ENCODE assay signal across 12 cellular contexts in the genomic region with DNA sequence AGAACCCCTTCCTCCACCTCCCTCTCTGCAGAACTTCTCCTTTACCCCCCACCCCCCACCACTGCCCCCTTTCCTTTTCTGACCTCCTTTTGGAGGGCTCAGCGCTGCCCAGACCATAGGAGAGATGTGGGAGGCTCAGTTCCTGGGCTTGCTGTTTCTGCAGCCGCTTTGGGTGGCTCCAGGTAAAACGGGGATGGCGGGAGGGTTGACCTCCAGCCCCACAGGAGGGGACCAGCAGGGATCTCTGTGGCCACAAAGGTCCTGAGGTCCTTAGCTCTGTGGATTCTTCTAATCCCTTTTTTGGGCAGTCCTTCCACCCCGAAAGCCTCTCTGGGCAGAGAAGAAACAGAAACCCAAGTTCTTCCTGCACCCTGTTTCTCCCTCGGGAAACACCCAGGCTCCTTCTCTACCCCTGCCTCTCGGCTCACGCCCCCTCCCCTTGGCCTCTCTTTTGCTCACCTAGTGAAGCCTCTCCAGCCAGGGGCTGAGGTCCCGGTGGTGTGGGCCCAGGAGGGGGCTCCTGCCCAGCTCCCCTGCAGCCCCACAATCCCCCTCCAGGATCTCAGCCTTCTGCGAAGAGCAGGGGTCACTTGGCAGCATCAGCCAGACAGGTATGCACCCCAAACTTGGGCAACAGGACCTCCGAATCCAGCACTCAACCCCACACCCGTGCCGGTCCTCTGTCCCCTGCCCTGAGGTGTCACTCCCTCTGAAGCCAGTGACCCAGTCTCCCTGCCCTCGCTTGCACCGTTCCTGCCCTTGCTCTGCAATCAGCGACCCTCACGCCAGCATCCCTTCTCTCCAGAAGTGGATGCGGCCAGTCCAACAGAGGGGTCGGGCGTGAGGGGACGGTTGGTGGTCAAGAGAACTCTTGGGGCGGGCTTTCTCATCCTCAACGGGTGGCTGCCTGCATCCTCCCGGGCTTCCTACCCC. TPM values are rescaled to one million over a fixed set of nuclear protein-coding genes. Genes with fewer than 3 reads are reported as not detected.
DNase-seq lines count a peak whose midpoint lies in the region; ATAC-seq and TF ChIP-seq lines count a peak whose summit lies in the region.
"Had no signal": no experiment of that assay in that cellular context is flagged by ENCODE, and none has a peak within 500 bp of the region (broad histone marks: within the 10 kb centered on the region; RNA-seq: fewer than 3 reads in every experiment).

No MANE protein-coding gene starts in this region.

- no peaks in the 10 kb centered on the region for H3K9me3 Mint-ChIP-seq in activated naive CD4-positive, alpha-beta T cell treated with anti-CD3 and anti-CD28 coated beads, Interleukin-2, amount 50 U/mL, for 72 hours
- H3K9me3 Mint-ChIP-seq: memory B cell had no signal

- H3K27ac Mint-ChIP-seq in activated naive CD4-positive, alpha-beta T cell treated with anti-CD3 and anti-CD28 coated beads, Interleukin-2, amount 50 U/mL, for 72 hours: peak overlapping the region; percentile 75 to 92
- H3K27ac Mint-ChIP-seq: memory B cell had no signal

- H3K4me1 ChIP-seq in mononuclear cell (ENCODE audit: insufficient read depth, low read length) (peaks cover 32% of the 10 kb centered on the region), uterus (peaks cover 0 to 4% of the 10 kb centered on the region in 2 donors)

- peaks cover 23 to 62% of the 10 kb centered on the region in 2 donors for H3K36me3 Mint-ChIP-seq in activated naive CD4-positive, alpha-beta T cell treated with anti-CD3 and anti-CD28 coated beads, Interleukin-2, amount 50 U/mL, for 72 hours
- H3K36me3 Mint-ChIP-seq: memory B cell had no signal

- TF ChIP-seq POLR2A in uterus (IDR thresholded peaks at IDR 0.05): no peak

- TF ChIP-seq CTCF in uterus (IDR thresholded peaks at IDR 0.05): no peak

- H3K27ac ChIP-seq in uterus: peak overlapping the region; percentile 74 to 98

- peak; percentile 24 for DNase-seq in stimulated activated CD4-positive, alpha-beta T cell treated with anti-CD3 and anti-CD28 coated beads, Interleukin-15, amount 100 ng/mL, for 24 hours
- DNase-seq in stimulated activated CD4-positive, alpha-beta T cell treated with anti-CD3 and anti-CD28 coated beads, Interleukin-4, amount 100 ng/mL, for 24 hours: no peak
- no peak for DNase-seq in activated naive CD4-positive, alpha-beta T cell treated with anti-CD3 and anti-CD28 coated beads, Interleukin-2, amount 50 U/mL, for 72 hours (ENCODE audit: low spot score in 2 of 2)
- DNase-seq in uterus: no peak
- DNase-seq in stimulated activated CD4-positive, alpha-beta T cell treated with anti-CD3 and anti-CD28 coated beads, Interleukin-12 subunit alpha, Interleukin-12 subunit beta, amount 100 ng/mL, for 4 hours: no peak
- no peak for DNase-seq in hypothalamus (lab: John Stamatoyannopoulos, UW)
- DNase-seq: NCI-H146; NK-92 treated with Interleukin-12 subunit alpha and Interleukin-12 subunit beta, amount 100 ng/mL, for 24 hours had no signal

- no peaks in the 10 kb centered on the region for H3K9me3 ChIP-seq in mononuclear cell (ENCODE audit: low read depth, low read length)
- no peaks in the 10 kb centered on the region for H3K9me3 ChIP-seq in uterus

- H3K36me3 ChIP-seq in uterus: no peaks in the 10 kb centered on the region

- intact Hi-C loops in uterus (cut with DNase I; ENCODE audit: low total_unique reads): no loop called here

- H3K4me3 ChIP-seq in mononuclear cell (ENCODE audit: low read length) (peak overlapping the region; percentile 12), uterus (peak overlapping the region in 1 of 2 donors; percentile 41)

- ATAC-seq in activated naive CD4-positive, alpha-beta T cell treated with anti-CD3 and anti-CD28 coated beads, Interleukin-2, amount 50 U/mL, for 72 hours: peak in 1 of 2 donors; percentile 25
- no peak for ATAC-seq in activated CD4-positive, CD25-positive, alpha-beta regulatory T cell treated with anti-CD3 and anti-CD28 coated beads, Interleukin-2, amount 50 U/mL, for 24 hours

- peaks cover 53% of the 10 kb centered on the region for H3K27me3 ChIP-seq in mononuclear cell (ENCODE audit: insufficient read depth, low read length)
- H3K27me3 ChIP-seq in uterus: no peaks in the 10 kb centered on the region

RNA-seq across cellular contexts. Expression of a gene that starts 0.7 kb away (rescaled TPM):
- total RNA-seq in activated naive CD4-positive, alpha-beta T cell treated with anti-CD3 and anti-CD28 coated beads, Interleukin-2, amount 50 U/mL, for 72 hours: 100 to 1,000 TPM in 1 of 2 donors, 10 to 100 TPM in 1; 71.3 to 117 TPM
- total RNA-seq in mononuclear cell (0.31 TPM), uterus (10 to 100 TPM in 1 of 4 donors, 1 to 10 TPM in 2, under 1 TPM in 1; 0.41 to 14.6 (median 4.0) TPM)
- total RNA-seq: temporal lobe had no signal

RNA-seq across cellular contexts. Expression of a gene that starts 6.8 kb away (rescaled TPM):
- total RNA-seq in activated naive CD4-positive, alpha-beta T cell treated with anti-CD3 and anti-CD28 coated beads, Interleukin-2, amount 50 U/mL, for 72 hours: 100 to 1,000 TPM in 1 of 2 donors, 10 to 100 TPM in 1; 76.0 to 163 TPM
- total RNA-seq in mononuclear cell: 1.9 TPM
- total RNA-seq in uterus: 100 to 1,000 TPM; 105 to 853 (median 140) TPM

RNA-seq across cellular contexts. Expression of a gene that starts 16.3 kb away (rescaled TPM):
- total RNA-seq in activated naive CD4-positive, alpha-beta T cell treated with anti-CD3 and anti-CD28 coated beads, Interleukin-2, amount 50 U/mL, for 72 hours: 100 to 1,000 TPM; 165 to 244 TPM
- total RNA-seq in mononuclear cell (94.3 TPM), uterus (10 to 100 TPM in 2 of 4 donors, 1 to 10 TPM in 2; 1.0 to 24.3 (median 10.4) TPM)

RNA-seq across cellular contexts. Expression of a gene that starts 20.1 kb away (rescaled TPM):
- 100 to 1,000 TPM; 149 to 275 TPM for total RNA-seq in activated naive CD4-positive, alpha-beta T cell treated with anti-CD3 and anti-CD28 coated beads, Interleukin-2, amount 50 U/mL, for 72 hours
- total RNA-seq in mononuclear cell (63.2 TPM), uterus (100 to 1,000 TPM; 124 to 408 (median 147) TPM)

RNA-seq across cellular contexts. Expression of a gene that starts 48.6 kb away (rescaled TPM):
- under 1 TPM; 0.46 to 0.60 TPM for total RNA-seq in activated naive CD4-positive, alpha-beta T cell treated with anti-CD3 and anti-CD28 coated beads, Interleukin-2, amount 50 U/mL, for 72 hours
- 4.2 TPM for total RNA-seq in mononuclear cell
- 10 to 100 TPM in 1 of 4 donors, 1 to 10 TPM in 2, under 1 TPM in 1; 0.29 to 23.1 (median 3.4) TPM for total RNA-seq in uterus

Comparison
In these comparisons a context has a peak if more than half of its experiments do, and no peak if none do; other contexts are left out.
1. RNA of a gene that starts 0.7 kb away (total RNA-seq): 71.3 to 117 TPM in activated naive CD4-positive, alpha-beta T cell treated with anti-CD3 and anti-CD28 coated beads, Interleukin-2, amount 50 U/mL, for 72 hours; 0.41 to 14.6 TPM in uterus and 0.31 TPM in mononuclear cell (single experiment); every median in the first group is over 4 times any median in the second.
2. RNA of a gene that starts 6.8 kb away (total RNA-seq): 76.0 to 163 TPM in activated naive CD4-positive, alpha-beta T cell treated with anti-CD3 and anti-CD28 coated beads, Interleukin-2, amount 50 U/mL, for 72 hours and 105 to 853 TPM in uterus; 1.9 TPM in mononuclear cell (single experiment); every median in the first group is over 10 times any median in the second.